In genomic region chr7:116836911-116837310, GRCh38 we compare ENCODE assay signal across 31 cellular contexts. TPM values are rescaled to one million over a fixed set of nuclear protein-coding genes. Genes with fewer than 3 reads are reported as not detected.
DNase-seq lines count a peak whose midpoint lies in the region; ATAC-seq, FAIRE-seq and TF ChIP-seq lines count a peak whose summit lies in the region.
"Had no signal": no experiment of that assay in that cellular context is flagged by ENCODE, and none has a peak within 500 bp of the region (broad histone marks: within the 10 kb centered on the region; RNA-seq: fewer than 3 reads in every experiment).

No MANE protein-coding gene starts in this region.

- H2AFZ ChIP-seq in astrocyte (ENCODE audit: low read depth, low read length) (no peak overlapping the region), keratinocyte (ENCODE audit: control insufficient read depth, low read length) (no peak overlapping the region)

- ATAC-seq in HG03175 (IDR thresholded peaks at IDR 0.05; ENCODE audit: unreplicated experiment) (no peak), natural killer cell (no peak)
- ATAC-seq: GM12878; stimulated activated memory B cell treated with anti-CD40 and anti-IgM and Interleukin-4, amounts not matched to agents 10 μg/mL and 1 μg/mL and 100 μg/mL, for 72 hours; T-cell; WTC11 had no signal

- H3K36me3 Mint-ChIP-seq in astrocyte (ENCODE audit: low read depth, unreplicated experiment) = no peaks in the 10 kb centered on the region
- no peaks in the 10 kb centered on the region for H3K36me3 Mint-ChIP-seq in nephron progenitor cell (ENCODE audit: low read depth)
- H3K36me3 Mint-ChIP-seq in natural killer cell = no peaks in the 10 kb centered on the region
- H3K36me3 Mint-ChIP-seq: activated naive CD8-positive, alpha-beta T cell treated with anti-CD3 and anti-CD28 coated beads for 36 hours; stimulated activated memory B cell treated with anti-CD40 and anti-IgM and Interleukin-4, amounts not matched to agents 10 μg/mL and 1 μg/mL and 100 μg/mL, for 72 hours; T-cell; WTC11 had no signal

- H3K4me1 ChIP-seq in astrocyte (ENCODE audit: insufficient read depth, low read length) = no peaks in the 10 kb centered on the region
- H3K4me1 ChIP-seq in keratinocyte (ENCODE audit: control insufficient read depth, extremely low read depth, insufficient read depth, low read length) = peaks cover 20% of the 10 kb centered on the region
- H3K4me1 ChIP-seq: SJSA1, upper lobe of left lung had no signal

- peak; percentile 73 for DNase-seq in A172 (ENCODE audit: low spot score)
- peak; percentile 28 for DNase-seq in HT-29 (ENCODE audit: low spot score)
- DNase-seq in astrocyte (ENCODE audit: low read depth) = peak; percentile 12
- DNase-seq in keratinocyte (ENCODE audit: low read depth, low spot score) = peak; percentile 30
- DNase-seq in GM03348 (ENCODE audit: low spot score) = no peak
- no peak for DNase-seq in nephron progenitor cell
- no peak for DNase-seq in natural killer cell
- DNase-seq: activated CD4-positive, alpha-beta T cell treated with anti-CD3 and anti-CD28 coated beads, Interleukin-2, amount 50 U/mL, for 1 hour; activated effector memory CD4-positive, alpha-beta T cell treated with anti-CD3 and anti-CD28 coated beads, Interleukin-2, amount 50 U/mL, for 16 hours; activated naive CD8-positive, alpha-beta T cell treated with anti-CD3 and anti-CD28 coated beads for 36 hours; activated T-cell treated with anti-CD3 and anti-CD28 coated beads, Interleukin-2, amount 50 U/mL, for 1 hour; anterior cingulate cortex; caudate nucleus; cortex of kidney; effector memory CD4-positive, alpha-beta T cell; EL; heart right ventricle; Kasumi-1; left cardiac atrium; NCI-H1436 treated with DMSO at 0.1 percent for 48 hours; NCI-H82; substantia nigra; T-cell; upper lobe of left lung had no signal

- H3K4me3 ChIP-seq in astrocyte (ENCODE audit: insufficient read depth, low read depth, low read length) (no peak overlapping the region), keratinocyte (ENCODE audit: control insufficient read depth in 2 of 3, extremely low read depth in 1 of 3, insufficient read depth in 2 of 3, low read depth in 1 of 3, low read length in 3 of 3) (no peak overlapping the region)
- H3K4me3 ChIP-seq: GM12878, heart right ventricle, SJSA1, upper lobe of left lung had no signal

- H3K27me3 Mint-ChIP-seq in astrocyte (ENCODE audit: low read depth, unreplicated experiment) = peaks cover 3% of the 10 kb centered on the region
- H3K27me3 Mint-ChIP-seq in nephron progenitor cell (ENCODE audit: low read depth, poor library complexity) = peaks cover 10% of the 10 kb centered on the region
- peaks cover 11 to 19% of the 10 kb centered on the region in 2 donors for H3K27me3 Mint-ChIP-seq in natural killer cell (ENCODE audit: low read depth in 2 of 2)
- H3K27me3 Mint-ChIP-seq: stimulated activated memory B cell treated with anti-CD40 and anti-IgM and Interleukin-4, amounts not matched to agents 10 μg/mL and 1 μg/mL and 100 μg/mL, for 72 hours had no signal

- H3K9me3 ChIP-seq in astrocyte (ENCODE audit: insufficient read depth, low read depth, low read length) (no peaks in the 10 kb centered on the region), keratinocyte (ENCODE audit: control insufficient read depth, low read depth, low read length) (no peaks in the 10 kb centered on the region)
- H3K9me3 ChIP-seq: heart right ventricle, SJSA1, upper lobe of left lung had no signal

- H3K79me2 ChIP-seq in astrocyte (ENCODE audit: insufficient read depth, low read length) (no peaks in the 10 kb centered on the region), keratinocyte (ENCODE audit: control insufficient read depth, insufficient read depth, low read length) (no peaks in the 10 kb centered on the region)

- H3K4me3 Mint-ChIP-seq in astrocyte (ENCODE audit: unreplicated experiment) (no peak overlapping the region), nephron progenitor cell (no peak overlapping the region), natural killer cell (no peak overlapping the region)
- H3K4me3 Mint-ChIP-seq: activated naive CD8-positive, alpha-beta T cell treated with anti-CD3 and anti-CD28 coated beads for 36 hours; stimulated activated memory B cell treated with anti-CD40 and anti-IgM and Interleukin-4, amounts not matched to agents 10 μg/mL and 1 μg/mL and 100 μg/mL, for 72 hours; T-cell; WTC11 had no signal

- H3K27ac ChIP-seq in astrocyte (ENCODE audit: low read depth, low read length) (no peak overlapping the region), keratinocyte (ENCODE audit: control insufficient read depth, insufficient read depth, low read length) (no peak overlapping the region)
- H3K27ac ChIP-seq: heart right ventricle, SJSA1, upper lobe of left lung had no signal

- TF ChIP-seq CTCF in astrocyte (IDR thresholded peaks at IDR 0.05; ENCODE audit: insufficient read depth, low read depth, low read length) = no peak
- no peak for TF ChIP-seq CTCF in keratinocyte (optimal IDR thresholded peaks at IDR 0.05 in 1 of 3, IDR thresholded peaks at IDR 0.05 in 1 of 3, conservative IDR thresholded peaks at IDR 0.05 in 1 of 3; ENCODE audit: extremely low read depth in 1 of 3, insufficient read depth in 2 of 3, low read length in 3 of 3)
- TF ChIP-seq CTCF in nephron progenitor cell (IDR thresholded peaks at IDR 0.05) = no peak
- TF ChIP-seq CTCF in natural killer cell (IDR thresholded peaks at IDR 0.05) = no peak

- H3K9me1 ChIP-seq in keratinocyte (ENCODE audit: control insufficient read depth, extremely low read depth, insufficient read depth, low read length) = no peaks in the 10 kb centered on the region

- dilution Hi-C loops in keratinocyte (cut with MboI; ENCODE audit: extremely low pct_ligation_motif_present, low sequenced_read_pairs) = no loop called here

- H3K9me3 Mint-ChIP-seq in astrocyte (ENCODE audit: unreplicated experiment) = peaks cover 2% of the 10 kb centered on the region
- no peaks in the 10 kb centered on the region for H3K9me3 Mint-ChIP-seq in nephron progenitor cell
- no peaks in the 10 kb centered on the region for H3K9me3 Mint-ChIP-seq in natural killer cell
- H3K9me3 Mint-ChIP-seq: activated naive CD8-positive, alpha-beta T cell treated with anti-CD3 and anti-CD28 coated beads for 36 hours; stimulated activated memory B cell treated with anti-CD40 and anti-IgM and Interleukin-4, amounts not matched to agents 10 μg/mL and 1 μg/mL and 100 μg/mL, for 72 hours; T-cell; WTC11 had no signal

- intact Hi-C loops in natural killer cell (cut with micrococcal nuclease) = no loop called here

- H3K4me2 ChIP-seq in astrocyte (ENCODE audit: low read length) = no peak overlapping the region
- no peak overlapping the region for H3K4me2 ChIP-seq in keratinocyte (ENCODE audit: control insufficient read depth, extremely low read depth, insufficient read depth, low read depth, low read length)

- H3K36me3 ChIP-seq in astrocyte (ENCODE audit: insufficient read depth, low read length) = no peaks in the 10 kb centered on the region
- no peaks in the 10 kb centered on the region for H3K36me3 ChIP-seq in keratinocyte (ENCODE audit: control insufficient read depth in 2 of 2, extremely low read depth in 1 of 2, insufficient read depth in 2 of 2, low read length in 2 of 2)
- H3K36me3 ChIP-seq: heart right ventricle, SJSA1, upper lobe of left lung had no signal

- H3K27ac Mint-ChIP-seq in astrocyte (ENCODE audit: unreplicated experiment) (no peak overlapping the region), nephron progenitor cell (no peak overlapping the region), natural killer cell (no peak overlapping the region)
- H3K27ac Mint-ChIP-seq: activated naive CD8-positive, alpha-beta T cell treated with anti-CD3 and anti-CD28 coated beads for 36 hours; stimulated activated memory B cell treated with anti-CD40 and anti-IgM and Interleukin-4, amounts not matched to agents 10 μg/mL and 1 μg/mL and 100 μg/mL, for 72 hours; T-cell; WTC11 had no signal

- no peak for FAIRE-seq in astrocyte (lab: Jason Lieb, UNC)
- FAIRE-seq in keratinocyte (lab: Jason Lieb, UNC) = peak; percentile 84
- FAIRE-seq: A204.1, GM12878, H1 had no signal

- no peaks in the 10 kb centered on the region for H4K20me1 ChIP-seq in astrocyte (ENCODE audit: insufficient read depth, low read length)
- H4K20me1 ChIP-seq in keratinocyte (ENCODE audit: control insufficient read depth, extremely low read depth, insufficient read depth, low read length) = no peaks in the 10 kb centered on the region

- H3K27me3 ChIP-seq in astrocyte (ENCODE audit: insufficient read depth, low read length) (no peaks in the 10 kb centered on the region), keratinocyte (ENCODE audit: control insufficient read depth, extremely low read depth, insufficient read depth, low read length) (no peaks in the 10 kb centered on the region)
- H3K27me3 ChIP-seq: SJSA1, upper lobe of left lung had no signal

- H3K4me1 Mint-ChIP-seq in astrocyte (ENCODE audit: low read depth, unreplicated experiment) = no peaks in the 10 kb centered on the region
- no peaks in the 10 kb centered on the region for H3K4me1 Mint-ChIP-seq in nephron progenitor cell
- H3K4me1 Mint-ChIP-seq in natural killer cell = no peaks in the 10 kb centered on the region
- H3K4me1 Mint-ChIP-seq: activated naive CD8-positive, alpha-beta T cell treated with anti-CD3 and anti-CD28 coated beads for 36 hours; T-cell; WTC11 had no signal

- H3K9ac ChIP-seq in astrocyte (ENCODE audit: low read length) (no peak overlapping the region), keratinocyte (ENCODE audit: control insufficient read depth, extremely low read depth, insufficient read depth, low read length) (no peak overlapping the region)

RNA-seq across cellular contexts. Expression of gene CAPZA2, which starts 25.5 kb away (rescaled TPM):
- total RNA-seq in A172 (2014; rRNA removed; shearing (Covaris generic)) = 201 and 225 TPM in 2 replicates
- 61.7 and 62.9 TPM in 2 replicates for total RNA-seq in HT-29 (2014; rRNA removed; shearing (Covaris generic))
- total RNA-seq in astrocyte = 228 and 261 TPM in 2 replicates
- polyA plus RNA-seq in keratinocyte = 74.4 to 150 TPM (median 80.7 TPM) in 3 replicates
- polyA plus RNA-seq in keratinocyte (2011; ENCODE audit: low read depth) = 139 TPM
- polyA plus RNA-seq in keratinocyte (2011; cell fraction: cytosol; rRNA removed) = 90.3 and 168 TPM in 2 replicates
- polyA plus RNA-seq in keratinocyte (2011; cell fraction: nucleus; rRNA removed) = 48.7 and 66.4 TPM in 2 replicates
- 92.1 and 101 TPM in 2 replicates for polyA plus RNA-seq in keratinocyte (2012; ENCODE audit: low replicate concordance)
- 6.3 to 85.3 TPM (median 26.7 TPM) in 3 replicates for polyA minus RNA-seq in keratinocyte
- 39.5 TPM for polyA minus RNA-seq in keratinocyte (2011; cell fraction: cytosol; rRNA and poly(A)+ RNA removed)
- polyA minus RNA-seq in keratinocyte (2011; cell fraction: nucleus; rRNA and poly(A)+ RNA removed) = 20.4 and 42.5 TPM in 2 replicates
- total RNA-seq in natural killer cell = 100 to 1,000 TPM in 2 of 3 donors, 10 to 100 TPM in 1; 97.0 to 135 (median 131) TPM

Comparison
In these comparisons a context has a peak if more than half of its experiments do, and no peak if none do; other contexts are left out.
1. DNase-seq: peak in A172 (single experiment), HT-29 (single experiment), astrocyte (single experiment) and keratinocyte (single experiment); none in GM03348 (single experiment), nephron progenitor cell (single experiment) and natural killer cell (single experiment).